ENCODE assay signal across 13 cellular contexts in the genomic region with DNA sequence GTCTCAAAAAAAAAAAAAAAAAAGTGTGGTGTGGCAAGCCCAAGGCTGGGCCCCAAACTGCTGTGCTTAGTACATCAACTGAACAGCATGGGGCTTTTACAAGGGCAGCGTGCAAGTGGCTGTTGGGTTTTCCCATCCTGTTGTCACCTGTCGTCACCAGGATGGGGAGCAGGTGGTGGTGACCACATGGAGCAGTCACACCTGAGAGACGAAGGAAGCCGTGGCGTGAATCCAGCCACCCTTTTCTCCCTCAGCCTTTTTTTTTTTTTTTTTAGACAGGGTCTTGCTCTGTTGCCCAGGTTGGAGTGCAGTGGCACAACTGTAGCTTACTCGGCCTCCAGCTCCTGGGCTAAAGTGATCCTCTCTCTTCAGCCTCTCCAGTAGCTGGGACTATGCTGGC.
"Had no signal": no experiment of that assay in that cellular context is flagged by ENCODE, and none has a peak within 500 bp of the region (broad histone marks: within the 10 kb centered on the region; RNA-seq: fewer than 3 reads in every experiment).

No MANE protein-coding gene starts in this region.

- H3K27me3 ChIP-seq: colonic mucosa, foreskin keratinocyte, uterus had no signal

- DNase-seq: activated CD4-positive, alpha-beta T cell treated with anti-CD3 and anti-CD28 coated beads for 4 hours; activated CD8-positive, alpha-beta memory T cell treated with anti-CD3 and anti-CD28 coated beads, Interleukin-2, amount 50 U/mL, for 48 hours; activated CD8-positive, alpha-beta T cell treated with anti-CD3 and anti-CD28 coated beads for 36 hours; activated naive CD8-positive, alpha-beta T cell treated with anti-CD3 and anti-CD28 coated beads, Interleukin-2, amount 10 ng/mL, durations not matched to agents 7 days and 5 days; aorta; colonic mucosa; foreskin keratinocyte; left cardiac atrium; naive B cell; uterus had no signal

- H3K4me3 ChIP-seq: colonic mucosa, lung, skin epidermis, uterus had no signal

- H3K36me3 ChIP-seq: colonic mucosa, uterus had no signal

- H3K9me3 ChIP-seq: colonic mucosa, uterus had no signal

- H3K27ac ChIP-seq: colonic mucosa, foreskin keratinocyte, parathyroid adenoma, uterus had no signal

- ATAC-seq: activated CD8-positive, alpha-beta T cell treated with anti-CD3 and anti-CD28 coated beads for 36 hours; foreskin keratinocyte; left cardiac atrium had no signal
